ENCODE assay signal across 26 cellular contexts in the genomic region with DNA sequence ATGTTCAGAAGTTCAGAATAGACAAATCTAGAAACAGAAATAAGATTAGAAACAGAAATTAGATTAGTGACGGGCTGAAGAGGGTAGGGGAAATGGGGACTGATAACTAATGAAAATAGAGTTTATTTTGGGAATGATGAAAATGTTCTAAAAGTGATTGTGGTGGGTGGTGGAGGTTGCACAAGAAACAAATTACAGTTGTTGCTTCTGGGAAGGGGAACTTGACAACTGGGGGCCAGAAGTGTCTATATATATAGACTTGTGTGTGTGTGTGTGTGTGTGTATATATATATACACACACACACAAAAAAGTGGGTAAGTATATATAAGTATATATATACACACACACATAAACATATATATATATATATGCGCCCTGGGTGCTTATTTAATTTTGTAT.
"Had no signal": no experiment of that assay in that cellular context is flagged by ENCODE, and none has a peak within 500 bp of the region (broad histone marks: within the 10 kb centered on the region; RNA-seq: fewer than 3 reads in every experiment).

No MANE protein-coding gene starts in this region.

- H3K27me3 ChIP-seq: foreskin keratinocyte, right lobe of liver, testis, vagina had no signal

- H3K4me3 ChIP-seq: lung, right lobe of liver, testis, vagina had no signal

- H3K27ac ChIP-seq: foreskin keratinocyte, right lobe of liver, testis, vagina, WERI-Rb-1 had no signal

- H3K9me3 ChIP-seq: right lobe of liver, testis, vagina had no signal

- ATAC-seq: activated CD8-positive, alpha-beta memory T cell treated with anti-CD3 and anti-CD28 coated beads, Interleukin-2, amount 10 ng/mL, durations not matched to agents 7 days and 5 days; activated CD8-positive, alpha-beta T cell treated with anti-CD3 and anti-CD28 coated beads for 36 hours; activated naive CD4-positive, alpha-beta T cell treated with anti-CD3 and anti-CD28 coated beads, Interleukin-2, amount 50 U/mL, for 72 hours; foreskin keratinocyte; left lobe of liver; right lobe of liver; stimulated activated naive B cell treated with anti-CD40 and anti-IgM and Interleukin-4, amounts not matched to agents 10 μg/mL and 1 μg/mL and 100 μg/mL, for 72 hours had no signal

- H3K4me1 ChIP-seq: foreskin keratinocyte, right lobe of liver, testis, vagina had no signal

- H3K36me3 ChIP-seq: right lobe of liver, vagina, WERI-Rb-1 had no signal

- DNase-seq: activated CD4-positive, alpha-beta T cell treated with anti-CD3 and anti-CD28 coated beads, Interleukin-2, amount 10 ng/mL, durations not matched to agents 7 days and 5 days; activated CD4-positive, CD25-positive, alpha-beta regulatory T cell treated with anti-CD3 and anti-CD28 coated beads, Interleukin-2, amount 50 U/mL, for 72 hours; activated CD8-positive, alpha-beta memory T cell treated with anti-CD3 and anti-CD28 coated beads, Interleukin-2, amount 10 ng/mL, durations not matched to agents 7 days and 5 days; activated CD8-positive, alpha-beta T cell treated with anti-CD3 and anti-CD28 coated beads for 36 hours; activated gamma-delta T cell; activated T-cell treated with anti-CD3 and anti-CD28 coated beads for 4 hours; aorta; dermis blood vessel endothelial cell; effector CD8-positive, alpha-beta T cell; foreskin keratinocyte; kidney; naive B cell; occipital lobe; right lobe of liver; small intestine; stimulated activated CD4-positive, alpha-beta T cell treated with anti-CD3 and anti-CD28 coated beads, Interleukin-15, amount 100 ng/mL, for 24 hours; stimulated activated CD4-positive, alpha-beta T cell treated with anti-CD3 and anti-CD28 coated beads, Interleukin-2, amount 100 ng/mL, for 48 hours; stimulated activated CD8-positive, alpha-beta memory T cell treated with anti-CD3 and anti-CD28 coated beads, Interleukin-4, amount 100 ng/mL, for 48 hours; stimulated activated naive B cell treated with anti-CD40 and anti-IgM and Interleukin-4, amounts not matched to agents 10 μg/mL and 1 μg/mL and 100 μg/mL, for 72 hours; testis; trophoblast cell; WERI-Rb-1 had no signal
